15 cellular contexts compared by ENCODE assay signal in genomic region chr21:33558777-33559421, GRCh38.
"Had no signal": no experiment of that assay in that cellular context is flagged by ENCODE, and none has a peak within 500 bp of the region (broad histone marks: within the 10 kb centered on the region; RNA-seq: fewer than 3 reads in every experiment).

No MANE protein-coding gene starts in this region.

- H3K9me3 ChIP-seq: adrenal gland, colonic mucosa, gastroesophageal sphincter, SK-N-SH, testis, upper lobe of right lung had no signal

- H3K27me3 Mint-ChIP-seq: activated B cell treated with CpG ODN at 0.5 μM for 24 hours; stimulated activated naive CD8-positive, alpha-beta T cell treated with anti-CD3 and anti-CD28 coated beads, Interleukin-15, amount 100 ng/mL, for 72 hours had no signal

- H3K4me3 Mint-ChIP-seq: activated B cell treated with CpG ODN at 0.5 μM for 24 hours; activated T-cell treated with anti-CD3 and anti-CD28 coated beads, Interleukin-2, amount 50 U/mL, for 4 hours; stimulated activated naive CD8-positive, alpha-beta T cell treated with anti-CD3 and anti-CD28 coated beads, Interleukin-15, amount 100 ng/mL, for 72 hours had no signal

- H3K9ac ChIP-seq: SK-N-SH had no signal

- H3K4me2 ChIP-seq: SK-N-SH had no signal

- H3K27ac ChIP-seq: adrenal gland, colonic mucosa, testis, upper lobe of right lung had no signal

- ATAC-seq: activated T-cell treated with anti-CD3 and anti-CD28 coated beads, Interleukin-2, amount 50 U/mL, for 4 hours; gastroesophageal sphincter; stimulated activated naive CD8-positive, alpha-beta T cell treated with anti-CD3 and anti-CD28 coated beads, Interleukin-15, amount 100 ng/mL, for 72 hours; upper lobe of right lung had no signal

- H3K27ac Mint-ChIP-seq: activated B cell treated with CpG ODN at 0.5 μM for 24 hours had no signal

- H3K4me3 ChIP-seq: adrenal gland, colonic mucosa, gastroesophageal sphincter, testis, upper lobe of right lung had no signal

- H3K9me3 Mint-ChIP-seq: activated B cell treated with CpG ODN at 0.5 μM for 24 hours; activated T-cell treated with anti-CD3 and anti-CD28 coated beads, Interleukin-2, amount 50 U/mL, for 4 hours; stimulated activated naive CD8-positive, alpha-beta T cell treated with anti-CD3 and anti-CD28 coated beads, Interleukin-15, amount 100 ng/mL, for 72 hours had no signal

- DNase-seq: activated B cell treated with CpG ODN at 0.5 μM for 24 hours; activated CD4-positive, alpha-beta T cell treated with anti-CD3 and anti-CD28 coated beads, Interleukin-2, amount 50 U/mL, for 1 hour; activated naive CD4-positive, alpha-beta T cell; activated T-cell treated with anti-CD3 and anti-CD28 coated beads, Interleukin-2, amount 50 U/mL, for 4 hours; adrenal gland; caudate nucleus; colonic mucosa; midbrain; SK-N-SH; stimulated activated CD4-positive, alpha-beta T cell treated with anti-CD3 and anti-CD28 coated beads, Interleukin-4, amount 100 ng/mL, for 1 hour; stimulated activated CD8-positive, alpha-beta memory T cell treated with anti-CD3 and anti-CD28 coated beads, Interleukin-4, amount 100 ng/mL, for 48 hours; stimulated activated naive CD8-positive, alpha-beta T cell treated with anti-CD3 and anti-CD28 coated beads, Interleukin-15, amount 100 ng/mL, for 72 hours; testis; upper lobe of right lung had no signal

- H3K27me3 ChIP-seq: adrenal gland, colonic mucosa, gastroesophageal sphincter, testis, upper lobe of right lung had no signal

- H3K9me2 ChIP-seq: SK-N-SH had no signal

- H3K4me1 ChIP-seq: colonic mucosa had no signal
